ENCODE assay signal across 13 cellular contexts in the genomic region with DNA sequence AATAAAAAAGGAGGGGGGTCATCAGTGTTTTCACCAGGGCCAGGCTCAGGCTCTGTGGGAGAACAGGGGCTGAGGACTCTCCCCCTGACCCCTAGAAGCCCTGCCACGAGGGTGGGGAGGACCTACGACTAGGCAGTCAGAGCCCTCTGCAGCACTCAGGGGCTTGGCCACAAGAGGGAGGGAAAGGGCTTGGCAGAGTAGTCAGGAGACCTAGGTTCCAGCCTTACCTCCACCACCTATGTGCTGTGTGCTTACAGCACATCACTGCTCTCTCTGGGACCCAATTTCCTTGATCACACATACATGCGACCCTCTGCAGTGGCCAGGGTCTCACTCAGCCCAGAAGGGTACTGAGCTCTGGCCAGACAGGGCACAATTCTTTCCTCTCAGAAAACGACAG. TPM values are rescaled to one million over a fixed set of nuclear protein-coding genes. Genes with fewer than 3 reads are reported as not detected.
DNase-seq lines count a peak whose midpoint lies in the region; ATAC-seq and TF ChIP-seq lines count a peak whose summit lies in the region.
"Had no signal": no experiment of that assay in that cellular context is flagged by ENCODE, and none has a peak within 500 bp of the region (broad histone marks: within the 10 kb centered on the region; RNA-seq: fewer than 3 reads in every experiment).

No MANE protein-coding gene starts in this region.

- H3K4me3 Mint-ChIP-seq in CD4-positive, alpha-beta T cell, result no peak overlapping the region
- H3K4me3 Mint-ChIP-seq: B cell had no signal

- TF ChIP-seq CTCF in CD4-positive, alpha-beta T cell (IDR thresholded peaks at IDR 0.05), result no peak

- no peak overlapping the region for H3K27ac Mint-ChIP-seq in CD4-positive, alpha-beta T cell
- H3K27ac Mint-ChIP-seq: B cell had no signal

- CTCF ChIA-PET in CD4-positive, alpha-beta T cell (lab: Charles Lee), result no interaction called here

- no peaks in the 10 kb centered on the region for H3K4me1 Mint-ChIP-seq in CD4-positive, alpha-beta T cell (ENCODE audit: low read depth)
- H3K4me1 Mint-ChIP-seq: B cell had no signal

- DNase-seq in NCI-H2081 (lab: John Stamatoyannopoulos, UW) (peak; percentile 19 to 46), NCI-H2081 treated with DMSO at 0.1 percent for 48 hours (lab: John Stamatoyannopoulos, UW) (no peak), NCI-H226 (peak; percentile 18), ecto neural progenitor cell (ENCODE audit: low spot score) (peak; percentile 71), sciatic nerve (ENCODE audit: low spot score) (peak; percentile 44), NCI-H187 (lab: John Stamatoyannopoulos, UW) (no peak)
- no peak for DNase-seq in CD4-positive, alpha-beta T cell
- DNase-seq: HCEC 1CT, uterus had no signal

- POLR2A ChIA-PET in CD4-positive, alpha-beta T cell (lab: Charles Lee), result no interaction called here

- no peaks in the 10 kb centered on the region for H3K9me3 Mint-ChIP-seq in CD4-positive, alpha-beta T cell

- no peak for ATAC-seq in sciatic nerve
- ATAC-seq in CD4-positive, alpha-beta T cell (ENCODE audit: poor library complexity), result no peak
- ATAC-seq in HG03159 (IDR thresholded peaks at IDR 0.05; ENCODE audit: unreplicated experiment), result no peak

- H3K27ac ChIP-seq in CD4-positive, alpha-beta T cell (ENCODE audit: low read depth, low read length), result no peak overlapping the region
- H3K27ac ChIP-seq: ovary, uterus had no signal

- no peaks in the 10 kb centered on the region for H3K36me3 Mint-ChIP-seq in CD4-positive, alpha-beta T cell (ENCODE audit: low read depth)

- H3K27me3 ChIP-seq in CD4-positive, alpha-beta T cell (ENCODE audit: control insufficient read depth, insufficient read depth, low read length), result no peaks in the 10 kb centered on the region
- H3K27me3 ChIP-seq: ovary, uterus had no signal

- H3K9me3 ChIP-seq in CD4-positive, alpha-beta T cell (ENCODE audit: control insufficient read depth, low read length), result no peaks in the 10 kb centered on the region
- H3K9me3 ChIP-seq: ovary, uterus had no signal

- peaks cover 4% of the 10 kb centered on the region for H3K27me3 Mint-ChIP-seq in CD4-positive, alpha-beta T cell
- H3K27me3 Mint-ChIP-seq: B cell had no signal

- intact Hi-C loops in sciatic nerve (cut with DNase I), result loop anchor here (5.0 kb wide), 1 partner anchor 1127 kb away; no protein-coding TSS in a partner anchor
- intact Hi-C loops in CD4-positive, alpha-beta T cell (cut with DNase I, micrococcal nuclease), result no loop called here

RNA-seq across cellular contexts. Expression of a gene that starts 16.3 kb away (rescaled TPM):
- total RNA-seq in sciatic nerve, result 48.2 TPM
- 10 to 100 TPM; 13.3 to 16.7 TPM for total RNA-seq in CD4-positive, alpha-beta T cell

RNA-seq across cellular contexts. Expression of a gene that starts 24.5 kb away (rescaled TPM):
- total RNA-seq in sciatic nerve, result 28.8 TPM
- total RNA-seq in CD4-positive, alpha-beta T cell, result not detected
- total RNA-seq: B cell; T-helper 1 cell treated with Interleukin-12 subunit alpha and Interleukin-12 subunit beta and Interleukin-4 antibody, amounts not matched to agents 30 ng/mL and 1 ng/mL, for 36 hours had no signal

RNA-seq across cellular contexts. Expression of a gene that starts 51.3 kb away (rescaled TPM):
- 18.0 TPM for total RNA-seq in sciatic nerve
- total RNA-seq in CD4-positive, alpha-beta T cell, result 10 to 100 TPM; 47.0 to 48.5 TPM

Comparison
In these comparisons a context has a peak if more than half of its experiments do, and no peak if none do; other contexts are left out.
1. DNase-seq: peak in NCI-H2081 (2 of 2), NCI-H226 (single experiment), ecto neural progenitor cell (single experiment) and sciatic nerve (single experiment); none in NCI-H2081 treated with DMSO at 0.1 percent for 48 hours (single experiment), NCI-H187 (0 of 2) and CD4-positive, alpha-beta T cell (0 of 10).
2. RNA of a gene that starts 24.5 kb away (total RNA-seq): 28.8 TPM in sciatic nerve (single experiment); not detected in CD4-positive, alpha-beta T cell; every median in the first group is over 10 times any median in the second.